ENCODE assay signal across 9 cellular contexts in the genomic region with DNA sequence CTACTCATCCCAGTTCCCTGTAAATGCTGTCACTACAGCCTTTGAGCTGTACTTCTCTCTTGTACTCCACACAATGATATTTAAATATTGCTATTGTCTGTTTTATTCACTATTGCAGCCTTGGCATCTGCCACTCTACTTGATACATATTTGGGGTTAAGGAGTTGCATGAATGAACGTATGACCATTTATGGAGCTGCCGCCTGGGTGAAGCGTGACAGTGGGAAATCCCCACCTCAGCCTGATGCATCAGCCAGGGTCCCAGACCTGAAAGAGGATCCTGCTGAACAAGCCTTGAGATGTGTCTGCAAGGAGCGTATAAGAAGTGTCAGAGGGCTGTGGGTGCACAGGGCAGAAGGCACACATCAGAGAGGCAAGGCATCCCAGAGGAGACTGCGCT. TPM values are rescaled to one million over a fixed set of nuclear protein-coding genes. Genes with fewer than 3 reads are reported as not detected.
DNase-seq lines count a peak whose midpoint lies in the region; ATAC-seq, FAIRE-seq and TF ChIP-seq lines count a peak whose summit lies in the region.
"Had no signal": no experiment of that assay in that cellular context is flagged by ENCODE, and none has a peak within 500 bp of the region (broad histone marks: within the 10 kb centered on the region; RNA-seq: fewer than 3 reads in every experiment).

No MANE protein-coding gene starts in this region.

- H3K27me3 ChIP-seq in neuronal stem cell (ENCODE audit: control insufficient read depth in 3 of 3, insufficient read depth in 3 of 3, low read depth in 1 of 3, low read length in 3 of 3) (peaks cover 0 to 5% (median 0%) of the 10 kb centered on the region in 3 experiments), small intestine (ENCODE audit: control insufficient read depth in 2 of 2, insufficient read depth in 2 of 2, low read length in 2 of 2) (no peaks in the 10 kb centered on the region), left lung (no peaks in the 10 kb centered on the region)

- H3K27ac Mint-ChIP-seq in activated CD4-positive, alpha-beta memory T cell treated with anti-CD3 and anti-CD28 coated beads for 36 hours, result no peak overlapping the region

- CTCF ChIA-PET in activated CD4-positive, alpha-beta memory T cell treated with anti-CD3 and anti-CD28 coated beads for 36 hours (lab: Charles Lee), result interaction anchor here (1.2 kb wide), 1 partner anchor 17 kb away, joined by 6 read pairs; no protein-coding TSS in a partner anchor

- no peak overlapping the region for H3K9ac ChIP-seq in neuronal stem cell (ENCODE audit: low read depth, low read length, poor library complexity)
- H3K9ac ChIP-seq: GM23248 had no signal

- H3K14ac ChIP-seq in neuronal stem cell (ENCODE audit: low read length), result no peak overlapping the region

- peaks cover 7% of the 10 kb centered on the region for H3K4me1 Mint-ChIP-seq in activated CD4-positive, alpha-beta memory T cell treated with anti-CD3 and anti-CD28 coated beads for 36 hours (ENCODE audit: low read depth)

- no CpG with 5 or more reads among the region's 5 CpGs for WGBS in neuronal stem cell (ENCODE audit: extremely low coverage in 2 of 2, insufficient read length in 2 of 2, insufficient replicate concordance in 1 of 2), 2 donors
- WGBS in small intestine, 3 donors, result 69 to 97% (median 76%) methylated on average over 5 of the region's 5 CpGs

- H4K91ac ChIP-seq in neuronal stem cell (ENCODE audit: low read depth, low read length, poor library complexity), result no peak overlapping the region

- no peak overlapping the region for H2AK5ac ChIP-seq in neuronal stem cell (ENCODE audit: low read depth, low read length)

- H3K4me1 ChIP-seq in neuronal stem cell (ENCODE audit: control insufficient read depth in 2 of 2, insufficient read depth in 1 of 2, low read depth in 1 of 2, low read length in 2 of 2) (peaks cover 12 to 25% of the 10 kb centered on the region in 2 donors), small intestine (ENCODE audit: control insufficient read depth in 2 of 2, insufficient read depth in 1 of 2, low read depth in 1 of 2, low read length in 1 of 2) (no peaks in the 10 kb centered on the region), left lung (no peaks in the 10 kb centered on the region)

- ATAC-seq in GM18861 (IDR thresholded peaks at IDR 0.05; ENCODE audit: unreplicated experiment) (peak; percentile 95), HG02938 (IDR thresholded peaks at IDR 0.05; ENCODE audit: unreplicated experiment) (peak; percentile 71), left lung (no peak)

- no peak overlapping the region for H3K4me2 ChIP-seq in neuronal stem cell (ENCODE audit: insufficient read depth, low read length, poor library complexity, severe bottlenecking)

- POLR2A ChIA-PET in activated CD4-positive, alpha-beta memory T cell treated with anti-CD3 and anti-CD28 coated beads for 36 hours (lab: Charles Lee), result no interaction called here

- H3K27ac ChIP-seq in neuronal stem cell (replicated peaks; ENCODE audit: low read length), result no peak overlapping the region
- H3K27ac ChIP-seq in small intestine (ENCODE audit: low read depth in 1 of 2, low read length in 1 of 2), result no peak overlapping the region
- H3K27ac ChIP-seq in left lung, result no peak overlapping the region
- H3K27ac ChIP-seq: GM23248 had no signal

- intact Hi-C loops in activated CD4-positive, alpha-beta memory T cell treated with anti-CD3 and anti-CD28 coated beads for 36 hours (cut with micrococcal nuclease), result no loop called here
- intact Hi-C loops in left lung (cut with DNase I), result no loop called here

- H3K27me3 Mint-ChIP-seq in activated CD4-positive, alpha-beta memory T cell treated with anti-CD3 and anti-CD28 coated beads for 36 hours, result no peaks in the 10 kb centered on the region

- H2BK12ac ChIP-seq in neuronal stem cell (ENCODE audit: low read length), result no peak overlapping the region

- H3K9me3 ChIP-seq in neuronal stem cell (replicated peaks in 1 of 2; ENCODE audit: control insufficient read depth in 2 of 2, insufficient read depth in 1 of 2, low read depth in 1 of 2, low read length in 2 of 2) (peaks cover 0 to 1% of the 10 kb centered on the region in 2 donors), small intestine (ENCODE audit: control insufficient read depth, low read depth) (no peaks in the 10 kb centered on the region), left lung (no peaks in the 10 kb centered on the region)

- H4K8ac ChIP-seq in neuronal stem cell (ENCODE audit: low read depth, low read length), result no peak overlapping the region

- no peak for TF ChIP-seq CTCF in left lung (IDR thresholded peaks at IDR 0.05)

- H2BK5ac ChIP-seq in neuronal stem cell (ENCODE audit: low read length), result no peak overlapping the region

- H3K79me1 ChIP-seq in neuronal stem cell (ENCODE audit: low read depth, low read length), result no peaks in the 10 kb centered on the region

- no peak for FAIRE-seq in small intestine (lab: Jason Lieb, UNC)

- no peak overlapping the region for H3K23ac ChIP-seq in neuronal stem cell (ENCODE audit: low read depth, low read length, poor library complexity)

- H2BK120ac ChIP-seq in neuronal stem cell (ENCODE audit: low read depth, low read length), result no peak overlapping the region

- H3K4me3 Mint-ChIP-seq in activated CD4-positive, alpha-beta memory T cell treated with anti-CD3 and anti-CD28 coated beads for 36 hours, result no peak overlapping the region

- no peak overlapping the region for H3K18ac ChIP-seq in neuronal stem cell (ENCODE audit: low read length)

- H2AFZ ChIP-seq in neuronal stem cell (ENCODE audit: low read length), result no peak overlapping the region
- H2AFZ ChIP-seq: GM23248 had no signal

- no peaks in the 10 kb centered on the region for H3K36me3 Mint-ChIP-seq in activated CD4-positive, alpha-beta memory T cell treated with anti-CD3 and anti-CD28 coated beads for 36 hours

- H3K4me3 ChIP-seq in neuronal stem cell (ENCODE audit: low read length in 2 of 2) (no peak overlapping the region), small intestine (ENCODE audit: low read depth in 1 of 2, low read length in 2 of 2) (no peak overlapping the region), left lung (no peak overlapping the region)
- H3K4me3 ChIP-seq: GM23248 had no signal

- no peak overlapping the region for H2BK15ac ChIP-seq in neuronal stem cell (ENCODE audit: low read length)

- no peak overlapping the region for H3K4ac ChIP-seq in neuronal stem cell (ENCODE audit: low read length)

- H3K9me3 Mint-ChIP-seq in activated CD4-positive, alpha-beta memory T cell treated with anti-CD3 and anti-CD28 coated beads for 36 hours, result no peaks in the 10 kb centered on the region

- no peaks in the 10 kb centered on the region for H3K36me3 ChIP-seq in neuronal stem cell (replicated peaks in 1 of 2; ENCODE audit: control insufficient read depth in 2 of 2, insufficient read depth in 2 of 2, low read length in 2 of 2)
- H3K36me3 ChIP-seq in small intestine (ENCODE audit: control insufficient read depth in 2 of 2, insufficient read depth in 2 of 2, low read length in 2 of 2), result no peaks in the 10 kb centered on the region
- H3K36me3 ChIP-seq in left lung, result no peaks in the 10 kb centered on the region

- DNase-seq in activated CD4-positive, alpha-beta memory T cell treated with anti-CD3 and anti-CD28 coated beads for 36 hours, result peak; percentile 66
- peak; percentile 27 to 36 for DNase-seq in stimulated activated CD4-positive, alpha-beta T cell treated with anti-CD3 and anti-CD28 coated beads, Interleukin-15, amount 100 ng/mL, for 48 hours (ENCODE audit: low read depth in 2 of 2)
- DNase-seq in neuronal stem cell (ENCODE audit: low spot score), result no peak
- no peak for DNase-seq in small intestine
- no peak for DNase-seq in left lung
- no peak for DNase-seq in iPS-NIHi7 (ENCODE audit: extremely low spot score)
- DNase-seq: GM23248 had no signal

RNA-seq across cellular contexts. Expression of gene MRPL35, which starts 39.1 kb away (rescaled TPM):
- total RNA-seq in activated CD4-positive, alpha-beta memory T cell treated with anti-CD3 and anti-CD28 coated beads for 36 hours, result 10 to 100 TPM; 68.6 to 72.4 TPM
- polyA plus RNA-seq in neuronal stem cell (2013, experiment 1 of 2), result 25.6 TPM
- 27.8 TPM for polyA plus RNA-seq in neuronal stem cell (2013, experiment 2 of 2)
- 10 to 100 TPM; 65.4 to 78.5 (median 78.5) TPM for polyA plus RNA-seq in small intestine
- 10 to 100 TPM; 27.0 to 28.5 TPM for total RNA-seq in left lung

RNA-seq across cellular contexts. Expression of gene IMMT, which starts 43.1 kb away (rescaled TPM):
- 100 to 1,000 TPM; 170 to 172 TPM for total RNA-seq in activated CD4-positive, alpha-beta memory T cell treated with anti-CD3 and anti-CD28 coated beads for 36 hours
- 69.8 TPM for polyA plus RNA-seq in neuronal stem cell (2013, experiment 1 of 2)
- 68.5 TPM for polyA plus RNA-seq in neuronal stem cell (2013, experiment 2 of 2)
- 10 to 100 TPM; 69.2 to 82.1 (median 71.2) TPM for polyA plus RNA-seq in small intestine
- total RNA-seq in left lung, result 10 to 100 TPM; 66.8 to 79.7 TPM

Comparison
In these comparisons a context has a peak if more than half of its experiments do, and no peak if none do; other contexts are left out.
1. DNase-seq: peak in activated CD4-positive, alpha-beta memory T cell treated with anti-CD3 and anti-CD28 coated beads for 36 hours (single experiment) and stimulated activated CD4-positive, alpha-beta T cell treated with anti-CD3 and anti-CD28 coated beads, Interleukin-15, amount 100 ng/mL, for 48 hours (2 of 2); none in neuronal stem cell (single experiment), small intestine (single experiment), left lung (0 of 2) and iPS-NIHi7 (single experiment).